In genomic region chr6:14462135-14462905, GRCh38 we compare ENCODE assay signal across 8 cellular contexts.
"Had no signal": no experiment of that assay in that cellular context is flagged by ENCODE, and none has a peak within 500 bp of the region (broad histone marks: within the 10 kb centered on the region; RNA-seq: fewer than 3 reads in every experiment).

No MANE protein-coding gene starts in this region.

- H3K4me3 Mint-ChIP-seq: IgD-negative memory B cell had no signal

- H3K27ac Mint-ChIP-seq: IgD-negative memory B cell had no signal

- H3K9me3 ChIP-seq: HAP-1 had no signal

- H3K4me3 ChIP-seq: GM23248, HAP-1 had no signal

- H3K9ac ChIP-seq: GM23248 had no signal

- DNase-seq: GM23248, GOT3, H7, KG1 had no signal

- H3K27ac ChIP-seq: GM23248 had no signal

- H3K36me3 ChIP-seq: HAP-1 had no signal

- ATAC-seq: HCT116 had no signal

- FAIRE-seq: HTR-8/SVneo had no signal

- H2AFZ ChIP-seq: GM23248 had no signal

- H3K27me3 Mint-ChIP-seq: IgD-negative memory B cell had no signal
